8 cellular contexts compared by ENCODE assay signal in the genomic region with DNA sequence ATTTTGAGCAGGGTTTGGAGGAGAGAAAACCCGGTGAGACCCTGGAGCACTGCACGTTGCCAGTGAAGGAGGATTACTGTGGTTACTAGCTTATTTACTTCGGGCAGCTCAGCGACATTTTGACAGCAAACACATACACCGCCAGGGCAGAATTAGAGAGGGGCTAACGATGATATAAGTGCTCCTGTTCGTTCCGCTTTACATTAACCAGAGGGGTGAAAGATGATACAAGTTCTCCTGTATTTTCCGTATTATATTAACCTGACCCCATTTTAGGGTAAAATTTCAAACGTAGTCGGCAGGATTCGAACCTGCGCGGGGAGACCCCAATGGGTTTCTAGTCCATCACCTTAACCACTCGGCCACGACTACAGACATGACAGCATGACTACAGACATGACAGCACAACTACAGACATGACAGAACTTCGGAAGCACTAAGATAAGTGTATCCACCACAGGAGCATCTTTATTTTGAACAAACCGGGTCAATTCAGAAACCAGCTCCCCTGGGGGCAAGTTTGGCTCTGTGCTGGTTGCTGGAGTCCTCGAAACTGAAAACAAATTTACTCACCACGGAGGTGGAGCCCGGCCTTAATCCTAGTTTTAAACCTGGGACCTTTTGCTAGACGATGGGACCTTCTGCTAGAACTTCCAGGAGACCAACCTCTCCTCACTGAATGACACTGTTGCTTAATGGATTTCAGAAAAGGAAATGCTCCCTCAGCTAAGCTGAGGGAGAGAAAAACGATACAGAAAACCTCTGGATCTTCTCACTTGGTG.
A peak's percentile ranks its signal among the peaks of the same experiment; 100 is the strongest.
DNase-seq lines count a peak whose midpoint lies in the region; FAIRE-seq and TF ChIP-seq lines count a peak whose summit lies in the region.

No MANE protein-coding gene starts in this region.

- peaks cover 15% of the 10 kb centered on the region for H3K27me3 ChIP-seq in keratinocyte (ENCODE audit: control insufficient read depth, extremely low read depth, insufficient read depth, low read length)

- peaks cover 4% of the 10 kb centered on the region for H3K4me1 Mint-ChIP-seq in activated naive CD4-positive, alpha-beta T cell treated with anti-CD3 and anti-CD28 coated beads, Interleukin-2, amount 50 U/mL, for 24 hours
- peaks cover 2 to 4% of the 10 kb centered on the region in 2 donors for H3K4me1 Mint-ChIP-seq in immature natural killer cell

- no peaks in the 10 kb centered on the region for H4K20me1 ChIP-seq in keratinocyte (ENCODE audit: control insufficient read depth, extremely low read depth, insufficient read depth, low read length)

- H3K4me1 ChIP-seq in keratinocyte (ENCODE audit: control insufficient read depth, extremely low read depth, insufficient read depth, low read length) = no peaks in the 10 kb centered on the region

- no peaks in the 10 kb centered on the region for H3K79me2 ChIP-seq in keratinocyte (ENCODE audit: control insufficient read depth, insufficient read depth, low read length)

- dilution Hi-C loops in keratinocyte (cut with MboI; ENCODE audit: extremely low pct_ligation_motif_present, low sequenced_read_pairs) = no loop called here

- H2AFZ ChIP-seq in keratinocyte (ENCODE audit: control insufficient read depth, low read length) = no peak overlapping the region

- TF ChIP-seq CTCF in keratinocyte (optimal IDR thresholded peaks at IDR 0.05 in 1 of 3, IDR thresholded peaks at IDR 0.05 in 1 of 3, conservative IDR thresholded peaks at IDR 0.05 in 1 of 3; ENCODE audit: extremely low read depth in 1 of 3, insufficient read depth in 2 of 3, low read length in 3 of 3) = no peak

- no peak overlapping the region for H3K27ac ChIP-seq in keratinocyte (ENCODE audit: control insufficient read depth, insufficient read depth, low read length)

- H3K27ac Mint-ChIP-seq in activated naive CD4-positive, alpha-beta T cell treated with anti-CD3 and anti-CD28 coated beads, Interleukin-2, amount 50 U/mL, for 24 hours = peak overlapping the region; percentile 72
- H3K27ac Mint-ChIP-seq in immature natural killer cell = no peak overlapping the region

- no peak overlapping the region for H3K4me3 Mint-ChIP-seq in activated naive CD4-positive, alpha-beta T cell treated with anti-CD3 and anti-CD28 coated beads, Interleukin-2, amount 50 U/mL, for 24 hours
- peak overlapping the region in 1 of 5 donors; percentile 30 for H3K4me3 Mint-ChIP-seq in immature natural killer cell

- peak; percentile 67 for FAIRE-seq in keratinocyte (lab: Jason Lieb, UNC)

- no peak overlapping the region for H3K4me3 ChIP-seq in Jurkat, Clone E6-1 (ENCODE audit: low read length)
- peak overlapping the region in 2 of 3 experiments; percentile 11 to 49 for H3K4me3 ChIP-seq in keratinocyte (ENCODE audit: control insufficient read depth in 2 of 3, extremely low read depth in 1 of 3, insufficient read depth in 2 of 3, low read depth in 1 of 3, low read length in 3 of 3)

- H3K27me3 Mint-ChIP-seq in activated naive CD4-positive, alpha-beta T cell treated with anti-CD3 and anti-CD28 coated beads, Interleukin-2, amount 50 U/mL, for 24 hours = peaks cover 65% of the 10 kb centered on the region
- H3K27me3 Mint-ChIP-seq in immature natural killer cell (ENCODE audit: low read depth in 3 of 3) = peaks cover 49 to 59% (median 50%) of the 10 kb centered on the region in 3 donors

- no peak for DNase-seq in activated naive CD4-positive, alpha-beta T cell treated with anti-CD3 and anti-CD28 coated beads, Interleukin-2, amount 50 U/mL, for 16 hours
- peak; percentile 15 for DNase-seq in Jurkat, Clone E6-1 (ENCODE audit: low read depth, low spot score)
- peak; percentile 24 for DNase-seq in activated CD8-positive, alpha-beta memory T cell treated with anti-CD3 and anti-CD28 coated beads, Interleukin-2, amount 50 U/mL, for 24 hours (ENCODE audit: extremely low read depth)
- no peak for DNase-seq in keratinocyte (ENCODE audit: low read depth, low spot score)
- DNase-seq in superior temporal gyrus (ENCODE audit: extremely low spot score) = no peak
- DNase-seq in NCI-H2029 (lab: John Stamatoyannopoulos, UW) = no peak
- no peak for DNase-seq in immature natural killer cell

- H3K9ac ChIP-seq in keratinocyte (ENCODE audit: control insufficient read depth, extremely low read depth, insufficient read depth, low read length) = no peak overlapping the region

- peaks cover 8% of the 10 kb centered on the region for H3K36me3 Mint-ChIP-seq in activated naive CD4-positive, alpha-beta T cell treated with anti-CD3 and anti-CD28 coated beads, Interleukin-2, amount 50 U/mL, for 24 hours
- peaks cover 0 to 3% (median 0%) of the 10 kb centered on the region in 3 donors for H3K36me3 Mint-ChIP-seq in immature natural killer cell

- H3K36me3 ChIP-seq in keratinocyte (ENCODE audit: control insufficient read depth in 2 of 2, extremely low read depth in 1 of 2, insufficient read depth in 2 of 2, low read length in 2 of 2) = no peaks in the 10 kb centered on the region

- no peaks in the 10 kb centered on the region for H3K9me3 ChIP-seq in keratinocyte (ENCODE audit: control insufficient read depth, low read depth, low read length)

- H3K4me2 ChIP-seq in keratinocyte (ENCODE audit: control insufficient read depth, extremely low read depth, insufficient read depth, low read depth, low read length) = peak overlapping the region; percentile 55

- H3K9me1 ChIP-seq in keratinocyte (ENCODE audit: control insufficient read depth, extremely low read depth, insufficient read depth, low read length) = no peaks in the 10 kb centered on the region

- peaks cover 29% of the 10 kb centered on the region for H3K9me3 Mint-ChIP-seq in activated naive CD4-positive, alpha-beta T cell treated with anti-CD3 and anti-CD28 coated beads, Interleukin-2, amount 50 U/mL, for 24 hours
- peaks cover 2 to 19% (median 7%) of the 10 kb centered on the region in 6 donors for H3K9me3 Mint-ChIP-seq in immature natural killer cell

Comparison
In these comparisons a context has a peak if more than half of its experiments do, and no peak if none do; other contexts are left out.
1. DNase-seq: peak in Jurkat, Clone E6-1 (single experiment) and activated CD8-positive, alpha-beta memory T cell treated with anti-CD3 and anti-CD28 coated beads, Interleukin-2, amount 50 U/mL, for 24 hours (single experiment); none in activated naive CD4-positive, alpha-beta T cell treated with anti-CD3 and anti-CD28 coated beads, Interleukin-2, amount 50 U/mL, for 16 hours (single experiment), keratinocyte (single experiment), superior temporal gyrus (single experiment), NCI-H2029 (single experiment) and immature natural killer cell (0 of 3).